9 cellular contexts compared by ENCODE assay signal in genomic region chr2:165016772-165017411, GRCh38.
DNase-seq lines count a peak whose midpoint lies in the region; ATAC-seq, FAIRE-seq and TF ChIP-seq lines count a peak whose summit lies in the region.
"Had no signal": no experiment of that assay in that cellular context is flagged by ENCODE, and none has a peak within 500 bp of the region (broad histone marks: within the 10 kb centered on the region; RNA-seq: fewer than 3 reads in every experiment).

No MANE protein-coding gene starts in this region.

- peaks cover 2% of the 10 kb centered on the region for H3K9me3 Mint-ChIP-seq in activated B cell treated with CpG ODN at 0.5 μM for 24 hours
- peaks cover 5% of the 10 kb centered on the region for H3K9me3 Mint-ChIP-seq in stimulated activated effector memory CD8-positive, alpha-beta T cell treated with anti-CD3 and anti-CD28 coated beads, Interleukin-12 subunit alpha, Interleukin-12 subunit beta, amount 100 ng/mL, for 72 hours

- no peaks in the 10 kb centered on the region for H3K9me3 ChIP-seq in left ventricle myocardium inferior (replicated peaks)
- H3K9me3 ChIP-seq: SJSA1 had no signal

- DNase-seq in AG10803 (ENCODE audit: low read depth) (peak; percentile 47), GM12892 (ENCODE audit: insufficient read length) (no peak), NCI-H1436 treated with DMSO at 0.1 percent for 48 hours (lab: John Stamatoyannopoulos, UW) (peak; percentile 52), activated B cell treated with CpG ODN at 0.5 μM for 24 hours (no peak), left ventricle myocardium inferior (no peak)
- DNase-seq in stimulated activated effector memory CD8-positive, alpha-beta T cell treated with anti-CD3 and anti-CD28 coated beads, Interleukin-12 subunit alpha, Interleukin-12 subunit beta, amount 100 ng/mL, for 72 hours (ENCODE audit: low spot score in 2 of 2) = no peak

- TF ChIP-seq POLR2A in GM12892 (IDR thresholded peaks at IDR 0.05; ENCODE audit: low read depth, low read length) = no peak

- ATAC-seq in HG02870 (IDR thresholded peaks at IDR 0.05; ENCODE audit: unreplicated experiment) (peak; percentile 73), activated B cell treated with CpG ODN at 0.5 μM for 24 hours (ENCODE audit: low read depth) (peak; percentile 85), HG03097 (IDR thresholded peaks at IDR 0.05; ENCODE audit: low FRiP score, unreplicated experiment) (no peak)
- ATAC-seq in stimulated activated effector memory CD8-positive, alpha-beta T cell treated with anti-CD3 and anti-CD28 coated beads, Interleukin-12 subunit alpha, Interleukin-12 subunit beta, amount 100 ng/mL, for 72 hours = peak; percentile 52

- CTCF ChIA-PET in activated B cell treated with CpG ODN at 0.5 μM for 24 hours (lab: Charles Lee) = interaction anchor here (0.6 to 6.7 kb wide), 22 partner anchors 10 to 857 kb away, joined by 3 to 104 read pairs (median 4); partner anchors contain the start of gene SCN3A

- no peaks in the 10 kb centered on the region for H3K4me1 Mint-ChIP-seq in activated B cell treated with CpG ODN at 0.5 μM for 24 hours
- no peaks in the 10 kb centered on the region for H3K4me1 Mint-ChIP-seq in stimulated activated effector memory CD8-positive, alpha-beta T cell treated with anti-CD3 and anti-CD28 coated beads, Interleukin-12 subunit alpha, Interleukin-12 subunit beta, amount 100 ng/mL, for 72 hours

- no peak overlapping the region for H3K4me3 Mint-ChIP-seq in activated B cell treated with CpG ODN at 0.5 μM for 24 hours
- H3K4me3 Mint-ChIP-seq in stimulated activated effector memory CD8-positive, alpha-beta T cell treated with anti-CD3 and anti-CD28 coated beads, Interleukin-12 subunit alpha, Interleukin-12 subunit beta, amount 100 ng/mL, for 72 hours = no peak overlapping the region

- no peak overlapping the region for H3K27ac ChIP-seq in left ventricle myocardium inferior (replicated peaks)
- H3K27ac ChIP-seq: SJSA1 had no signal

- POLR2A ChIA-PET in activated B cell treated with CpG ODN at 0.5 μM for 24 hours (lab: Charles Lee) = interaction anchor here (0.7 to 1.1 kb wide), 2 partner anchors 187 to 937 kb away, joined by 4 to 7 read pairs; partner anchors contain the start of genes SCN3A and TTC21B

- no peaks in the 10 kb centered on the region for H3K27me3 Mint-ChIP-seq in activated B cell treated with CpG ODN at 0.5 μM for 24 hours

- H3K36me3 ChIP-seq in left ventricle myocardium inferior = no peaks in the 10 kb centered on the region
- H3K36me3 ChIP-seq: SJSA1 had no signal

- intact Hi-C loops in activated B cell treated with CpG ODN at 0.5 μM for 24 hours (cut with micrococcal nuclease) (loop anchor here (1.0 to 10.0 kb wide), 6 partner anchors 187 to 936 kb away; partner anchors contain the start of genes SCN3A and TTC21B), left ventricle myocardium inferior (cut with micrococcal nuclease) (loop anchor here (5.0 kb wide), 1 partner anchor 185 kb away; the partner anchor contains the start of gene SCN3A)

- H3K4me3 ChIP-seq in AG10803 (ENCODE audit: low read length) (no peak overlapping the region), left ventricle myocardium inferior (no peak overlapping the region)
- H3K4me3 ChIP-seq: SJSA1 had no signal

- no peaks in the 10 kb centered on the region for H3K27me3 ChIP-seq in left ventricle myocardium inferior (ENCODE audit: low read depth)
- H3K27me3 ChIP-seq: SJSA1 had no signal

- H3K4me1 ChIP-seq in left ventricle myocardium inferior = peaks cover 7% of the 10 kb centered on the region
- H3K4me1 ChIP-seq: SJSA1 had no signal

- no peaks in the 10 kb centered on the region for H3K36me3 Mint-ChIP-seq in activated B cell treated with CpG ODN at 0.5 μM for 24 hours (ENCODE audit: low read depth)
- H3K36me3 Mint-ChIP-seq in stimulated activated effector memory CD8-positive, alpha-beta T cell treated with anti-CD3 and anti-CD28 coated beads, Interleukin-12 subunit alpha, Interleukin-12 subunit beta, amount 100 ng/mL, for 72 hours = no peaks in the 10 kb centered on the region

- no peak overlapping the region for H3K27ac Mint-ChIP-seq in activated B cell treated with CpG ODN at 0.5 μM for 24 hours
- no peak overlapping the region for H3K27ac Mint-ChIP-seq in stimulated activated effector memory CD8-positive, alpha-beta T cell treated with anti-CD3 and anti-CD28 coated beads, Interleukin-12 subunit alpha, Interleukin-12 subunit beta, amount 100 ng/mL, for 72 hours

- FAIRE-seq in GM12892 (lab: Jason Lieb, UNC) = peak; percentile 5

- TF ChIP-seq CTCF in AG10803 (conservative IDR thresholded peaks at IDR 0.05; ENCODE audit: low read length) (peak; percentile 75), activated B cell treated with CpG ODN at 0.5 μM for 24 hours (IDR thresholded peaks at IDR 0.05) (no peak), left ventricle myocardium inferior (IDR thresholded peaks at IDR 0.05; ENCODE audit: borderline replicate concordance) (peak; percentile 71)

Comparison
In these comparisons a context has a peak if more than half of its experiments do, and no peak if none do; other contexts are left out.
1. DNase-seq: peak in AG10803 (single experiment) and NCI-H1436 treated with DMSO at 0.1 percent for 48 hours (single experiment); none in GM12892 (single experiment), activated B cell treated with CpG ODN at 0.5 μM for 24 hours (single experiment), left ventricle myocardium inferior (single experiment) and stimulated activated effector memory CD8-positive, alpha-beta T cell treated with anti-CD3 and anti-CD28 coated beads, Interleukin-12 subunit alpha, Interleukin-12 subunit beta, amount 100 ng/mL, for 72 hours (0 of 2).